Comparison of ENCODE assay signal across 13 cellular contexts in genomic region chr17:5667871-5668270, GRCh38.
DNase-seq lines count a peak whose midpoint lies in the region; ATAC-seq and TF ChIP-seq lines count a peak whose summit lies in the region.
"Had no signal": no experiment of that assay in that cellular context is flagged by ENCODE, and none has a peak within 500 bp of the region (broad histone marks: within the 10 kb centered on the region; RNA-seq: fewer than 3 reads in every experiment).

No MANE protein-coding gene starts in this region.

- H3K4me3 ChIP-seq in astrocyte of the cerebellum (ENCODE audit: low read depth, low read length), result no peak overlapping the region
- H3K4me3 ChIP-seq in retinal pigment epithelial cell (ENCODE audit: low read length), result no peak overlapping the region
- H3K4me3 ChIP-seq: body of pancreas had no signal

- CTCF ChIA-PET in activated CD8-positive, alpha-beta T cell treated with anti-CD3 and anti-CD28 coated beads for 36 hours (lab: Charles Lee), result no interaction called here
- CTCF ChIA-PET in activated CD8-positive, alpha-beta T cell treated with anti-CD3 and anti-CD28 coated beads, Interleukin-2, amount 10 ng/mL, durations not matched to agents 7 days and 5 days (lab: Charles Lee), result interaction anchor here (1.2 kb wide), 1 partner anchor 76 kb away, joined by 4 read pairs; no protein-coding TSS in a partner anchor

- intact Hi-C loops in activated CD8-positive, alpha-beta T cell treated with anti-CD3 and anti-CD28 coated beads for 36 hours (cut with micrococcal nuclease), result no loop called here

- H3K27ac Mint-ChIP-seq in activated CD8-positive, alpha-beta T cell treated with anti-CD3 and anti-CD28 coated beads for 36 hours, result no peak overlapping the region
- H3K27ac Mint-ChIP-seq in activated CD8-positive, alpha-beta T cell treated with anti-CD3 and anti-CD28 coated beads, Interleukin-2, amount 10 ng/mL, durations not matched to agents 7 days and 5 days, result no peak overlapping the region
- H3K27ac Mint-ChIP-seq: activated B cell treated with CpG ODN at 0.5 μM for 24 hours; activated T-cell treated with anti-CD3 and anti-CD28 coated beads, Interleukin-2, amount 50 U/mL, for 72 hours had no signal

- POLR2A ChIA-PET in activated CD8-positive, alpha-beta T cell treated with anti-CD3 and anti-CD28 coated beads for 36 hours (lab: Charles Lee), result no interaction called here
- POLR2A ChIA-PET in activated CD8-positive, alpha-beta T cell treated with anti-CD3 and anti-CD28 coated beads, Interleukin-2, amount 10 ng/mL, durations not matched to agents 7 days and 5 days (lab: Charles Lee), result no interaction called here

- TF ChIP-seq CTCF in activated CD8-positive, alpha-beta T cell treated with anti-CD3 and anti-CD28 coated beads for 36 hours (IDR thresholded peaks at IDR 0.05), result no peak
- TF ChIP-seq CTCF in astrocyte of the cerebellum (IDR thresholded peaks at IDR 0.05; ENCODE audit: low read depth, low read length, missing control alignments) (peak; percentile 10), retinal pigment epithelial cell (conservative IDR thresholded peaks at IDR 0.05; ENCODE audit: low read depth, low read length) (peak; percentile 38)

- no peak for ATAC-seq in activated CD8-positive, alpha-beta T cell treated with anti-CD3 and anti-CD28 coated beads for 36 hours
- no peak for ATAC-seq in activated CD8-positive, alpha-beta T cell treated with anti-CD3 and anti-CD28 coated beads, Interleukin-2, amount 10 ng/mL, durations not matched to agents 7 days and 5 days
- ATAC-seq: activated T-cell treated with anti-CD3 and anti-CD28 coated beads, Interleukin-2, amount 50 U/mL, for 72 hours; body of pancreas; Right ventricle myocardium inferior had no signal

- in situ Hi-C loops in astrocyte of the cerebellum (cut with HindIII; ENCODE audit: low sequenced_read_pairs), result no loop called here

- peak; percentile 11 for DNase-seq in activated CD8-positive, alpha-beta T cell treated with anti-CD3 and anti-CD28 coated beads for 36 hours
- no peak for DNase-seq in activated CD8-positive, alpha-beta T cell treated with anti-CD3 and anti-CD28 coated beads, Interleukin-2, amount 10 ng/mL, durations not matched to agents 7 days and 5 days
- DNase-seq in M059J (ENCODE audit: low read depth), result peak; percentile 8
- no peak for DNase-seq in astrocyte of the cerebellum (ENCODE audit: low read depth)
- DNase-seq in retinal pigment epithelial cell (ENCODE audit: low read depth), result no peak
- no peak for DNase-seq in NCI-H187 treated with DMSO at 0.1 percent for 48 hours (lab: John Stamatoyannopoulos, UW)
- DNase-seq in COR-L47 (lab: John Stamatoyannopoulos, UW), result no peak
- DNase-seq in GOT3 (lab: John Stamatoyannopoulos, UW), result no peak
- DNase-seq: activated B cell treated with CpG ODN at 0.5 μM for 24 hours; activated T-cell treated with anti-CD3 and anti-CD28 coated beads, Interleukin-2, amount 50 U/mL, for 72 hours; body of pancreas; NCI-H187 had no signal

- H3K4me1 Mint-ChIP-seq in activated CD8-positive, alpha-beta T cell treated with anti-CD3 and anti-CD28 coated beads for 36 hours (ENCODE audit: low read depth), result no peaks in the 10 kb centered on the region
- H3K4me1 Mint-ChIP-seq in activated CD8-positive, alpha-beta T cell treated with anti-CD3 and anti-CD28 coated beads, Interleukin-2, amount 10 ng/mL, durations not matched to agents 7 days and 5 days (ENCODE audit: low read depth), result no peaks in the 10 kb centered on the region

- peaks cover 7% of the 10 kb centered on the region for H3K27me3 Mint-ChIP-seq in activated CD8-positive, alpha-beta T cell treated with anti-CD3 and anti-CD28 coated beads for 36 hours
- H3K27me3 Mint-ChIP-seq in activated CD8-positive, alpha-beta T cell treated with anti-CD3 and anti-CD28 coated beads, Interleukin-2, amount 10 ng/mL, durations not matched to agents 7 days and 5 days (ENCODE audit: low read depth), result no peaks in the 10 kb centered on the region

- H3K4me3 Mint-ChIP-seq in activated CD8-positive, alpha-beta T cell treated with anti-CD3 and anti-CD28 coated beads for 36 hours, result no peak overlapping the region
- no peak overlapping the region for H3K4me3 Mint-ChIP-seq in activated CD8-positive, alpha-beta T cell treated with anti-CD3 and anti-CD28 coated beads, Interleukin-2, amount 10 ng/mL, durations not matched to agents 7 days and 5 days
- H3K4me3 Mint-ChIP-seq: activated B cell treated with CpG ODN at 0.5 μM for 24 hours; activated T-cell treated with anti-CD3 and anti-CD28 coated beads, Interleukin-2, amount 50 U/mL, for 72 hours had no signal

- H3K9me3 Mint-ChIP-seq in activated CD8-positive, alpha-beta T cell treated with anti-CD3 and anti-CD28 coated beads for 36 hours, result no peaks in the 10 kb centered on the region
- H3K9me3 Mint-ChIP-seq in activated CD8-positive, alpha-beta T cell treated with anti-CD3 and anti-CD28 coated beads, Interleukin-2, amount 10 ng/mL, durations not matched to agents 7 days and 5 days (ENCODE audit: insufficient read depth), result no peaks in the 10 kb centered on the region
- H3K9me3 Mint-ChIP-seq: activated B cell treated with CpG ODN at 0.5 μM for 24 hours; activated T-cell treated with anti-CD3 and anti-CD28 coated beads, Interleukin-2, amount 50 U/mL, for 72 hours had no signal

- no peaks in the 10 kb centered on the region for H3K36me3 Mint-ChIP-seq in activated CD8-positive, alpha-beta T cell treated with anti-CD3 and anti-CD28 coated beads for 36 hours (ENCODE audit: low read depth)
- H3K36me3 Mint-ChIP-seq in activated CD8-positive, alpha-beta T cell treated with anti-CD3 and anti-CD28 coated beads, Interleukin-2, amount 10 ng/mL, durations not matched to agents 7 days and 5 days (ENCODE audit: low read depth), result no peaks in the 10 kb centered on the region

Comparison
In these comparisons a context has a peak if more than half of its experiments do, and no peak if none do; other contexts are left out.
1. DNase-seq: peak in activated CD8-positive, alpha-beta T cell treated with anti-CD3 and anti-CD28 coated beads for 36 hours (single experiment) and M059J (single experiment); none in activated CD8-positive, alpha-beta T cell treated with anti-CD3 and anti-CD28 coated beads, Interleukin-2, amount 10 ng/mL, durations not matched to agents 7 days and 5 days (single experiment), astrocyte of the cerebellum (single experiment), retinal pigment epithelial cell (single experiment), NCI-H187 treated with DMSO at 0.1 percent for 48 hours (single experiment), COR-L47 (single experiment) and GOT3 (single experiment).